2 cellular contexts compared by ENCODE assay signal in the genomic region with DNA sequence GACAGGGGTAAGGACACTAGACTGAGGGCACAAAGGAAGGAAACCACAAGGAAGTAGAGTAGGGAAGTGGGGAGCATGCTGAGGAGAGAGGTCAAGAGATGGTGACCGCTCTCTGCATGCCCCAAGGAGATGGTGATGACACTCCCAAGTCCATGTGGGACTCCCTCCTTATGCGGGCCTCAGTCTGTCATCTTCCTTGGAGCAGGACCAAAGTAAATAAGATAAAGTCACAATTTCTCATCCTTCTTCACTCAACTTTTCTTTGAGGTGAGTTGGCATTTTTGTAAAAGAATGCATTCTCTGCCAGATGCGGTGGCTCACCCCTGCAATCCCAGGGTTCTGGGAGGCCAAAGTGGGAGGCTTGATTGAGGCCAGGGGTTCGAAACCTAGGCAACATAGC.
TF ChIP-seq lines count a peak whose summit lies in the region.

No MANE protein-coding gene starts in this region.

TF ChIP-seq in HepG2, 621 proteins besides CTCF, POLR2A, EP300 and RAD21 (continued from another document):
- TF ChIP-seq, protein P1, sequence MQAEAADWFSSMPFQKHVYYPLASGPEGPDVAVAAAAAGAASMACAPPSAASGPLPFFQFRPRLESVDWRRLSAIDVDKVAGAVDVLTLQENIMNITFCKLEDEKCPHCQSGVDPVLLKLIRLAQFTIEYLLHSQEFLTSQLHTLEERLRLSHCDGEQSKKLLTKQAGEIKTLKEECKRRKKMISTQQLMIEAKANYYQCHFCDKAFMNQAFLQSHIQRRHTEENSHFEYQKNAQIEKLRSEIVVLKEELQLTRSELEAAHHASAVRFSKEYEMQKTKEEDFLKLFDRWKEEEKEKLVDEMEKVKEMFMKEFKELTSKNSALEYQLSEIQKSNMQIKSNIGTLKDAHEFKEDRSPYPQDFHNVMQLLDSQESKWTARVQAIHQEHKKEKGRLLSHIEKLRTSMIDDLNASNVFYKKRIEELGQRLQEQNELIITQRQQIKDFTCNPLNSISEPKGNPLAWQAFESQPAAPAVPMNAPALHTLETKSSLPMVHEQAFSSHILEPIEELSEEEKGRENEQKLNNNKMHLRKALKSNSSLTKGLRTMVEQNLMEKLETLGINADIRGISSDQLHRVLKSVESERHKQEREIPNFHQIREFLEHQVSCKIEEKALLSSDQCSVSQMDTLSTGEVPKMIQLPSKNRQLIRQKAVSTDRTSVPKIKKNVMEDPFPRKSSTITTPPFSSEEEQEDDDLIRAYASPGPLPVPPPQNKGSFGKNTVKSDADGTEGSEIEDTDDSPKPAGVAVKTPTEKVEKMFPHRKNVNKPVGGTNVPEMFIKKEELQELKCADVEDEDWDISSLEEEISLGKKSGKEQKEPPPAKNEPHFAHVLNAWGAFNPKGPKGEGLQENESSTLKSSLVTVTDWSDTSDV (CRISPR knock-in tag; IDR thresholded peaks at IDR 0.05) = no peak
- TF ChIP-seq, protein P2, sequence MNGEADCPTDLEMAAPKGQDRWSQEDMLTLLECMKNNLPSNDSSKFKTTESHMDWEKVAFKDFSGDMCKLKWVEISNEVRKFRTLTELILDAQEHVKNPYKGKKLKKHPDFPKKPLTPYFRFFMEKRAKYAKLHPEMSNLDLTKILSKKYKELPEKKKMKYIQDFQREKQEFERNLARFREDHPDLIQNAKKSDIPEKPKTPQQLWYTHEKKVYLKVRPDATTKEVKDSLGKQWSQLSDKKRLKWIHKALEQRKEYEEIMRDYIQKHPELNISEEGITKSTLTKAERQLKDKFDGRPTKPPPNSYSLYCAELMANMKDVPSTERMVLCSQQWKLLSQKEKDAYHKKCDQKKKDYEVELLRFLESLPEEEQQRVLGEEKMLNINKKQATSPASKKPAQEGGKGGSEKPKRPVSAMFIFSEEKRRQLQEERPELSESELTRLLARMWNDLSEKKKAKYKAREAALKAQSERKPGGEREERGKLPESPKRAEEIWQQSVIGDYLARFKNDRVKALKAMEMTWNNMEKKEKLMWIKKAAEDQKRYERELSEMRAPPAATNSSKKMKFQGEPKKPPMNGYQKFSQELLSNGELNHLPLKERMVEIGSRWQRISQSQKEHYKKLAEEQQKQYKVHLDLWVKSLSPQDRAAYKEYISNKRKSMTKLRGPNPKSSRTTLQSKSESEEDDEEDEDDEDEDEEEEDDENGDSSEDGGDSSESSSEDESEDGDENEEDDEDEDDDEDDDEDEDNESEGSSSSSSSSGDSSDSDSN (CRISPR knock-in tag; IDR thresholded peaks at IDR 0.05) = no peak
- TF ChIP-seq NCOA2 (CRISPR knock-in tag; IDR thresholded peaks at IDR 0.05) = no peak
- no peak for TF ChIP-seq CEBPB (IDR thresholded peaks at IDR 0.05; ENCODE audit: borderline replicate concordance, low read depth, low read length)
- TF ChIP-seq, protein P3, sequence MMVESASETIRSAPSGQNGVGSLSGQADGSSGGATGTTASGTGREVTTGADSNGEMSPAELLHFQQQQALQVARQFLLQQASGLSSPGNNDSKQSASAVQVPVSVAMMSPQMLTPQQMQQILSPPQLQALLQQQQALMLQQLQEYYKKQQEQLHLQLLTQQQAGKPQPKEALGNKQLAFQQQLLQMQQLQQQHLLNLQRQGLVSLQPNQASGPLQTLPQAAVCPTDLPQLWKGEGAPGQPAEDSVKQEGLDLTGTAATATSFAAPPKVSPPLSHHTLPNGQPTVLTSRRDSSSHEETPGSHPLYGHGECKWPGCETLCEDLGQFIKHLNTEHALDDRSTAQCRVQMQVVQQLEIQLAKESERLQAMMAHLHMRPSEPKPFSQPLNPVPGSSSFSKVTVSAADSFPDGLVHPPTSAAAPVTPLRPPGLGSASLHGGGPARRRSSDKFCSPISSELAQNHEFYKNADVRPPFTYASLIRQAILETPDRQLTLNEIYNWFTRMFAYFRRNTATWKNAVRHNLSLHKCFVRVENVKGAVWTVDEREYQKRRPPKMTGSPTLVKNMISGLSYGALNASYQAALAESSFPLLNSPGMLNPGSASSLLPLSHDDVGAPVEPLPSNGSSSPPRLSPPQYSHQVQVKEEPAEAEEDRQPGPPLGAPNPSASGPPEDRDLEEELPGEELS (CRISPR knock-in tag; IDR thresholded peaks at IDR 0.05) = no peak
TF ChIP-seq in HepG2: peak in this region for 0.

TF ChIP-seq in WTC11, 78 proteins besides CTCF, POLR2A, EP300 and RAD21 (continued from another document):
- TF ChIP-seq, protein P4, sequence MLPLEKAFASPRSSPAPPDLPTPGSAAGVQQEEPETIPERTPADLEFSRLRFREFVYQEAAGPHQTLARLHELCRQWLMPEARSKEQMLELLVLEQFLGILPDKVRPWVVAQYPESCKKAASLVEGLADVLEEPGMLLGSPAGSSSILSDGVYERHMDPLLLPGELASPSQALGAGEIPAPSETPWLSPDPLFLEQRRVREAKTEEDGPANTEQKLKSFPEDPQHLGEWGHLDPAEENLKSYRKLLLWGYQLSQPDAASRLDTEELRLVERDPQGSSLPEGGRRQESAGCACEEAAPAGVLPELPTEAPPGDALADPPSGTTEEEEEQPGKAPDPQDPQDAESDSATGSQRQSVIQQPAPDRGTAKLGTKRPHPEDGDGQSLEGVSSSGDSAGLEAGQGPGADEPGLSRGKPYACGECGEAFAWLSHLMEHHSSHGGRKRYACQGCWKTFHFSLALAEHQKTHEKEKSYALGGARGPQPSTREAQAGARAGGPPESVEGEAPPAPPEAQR (CRISPR knock-in tag; IDR thresholded peaks at IDR 0.05) = no peak
